ENCODE assay signal across 8 cellular contexts in the genomic region with DNA sequence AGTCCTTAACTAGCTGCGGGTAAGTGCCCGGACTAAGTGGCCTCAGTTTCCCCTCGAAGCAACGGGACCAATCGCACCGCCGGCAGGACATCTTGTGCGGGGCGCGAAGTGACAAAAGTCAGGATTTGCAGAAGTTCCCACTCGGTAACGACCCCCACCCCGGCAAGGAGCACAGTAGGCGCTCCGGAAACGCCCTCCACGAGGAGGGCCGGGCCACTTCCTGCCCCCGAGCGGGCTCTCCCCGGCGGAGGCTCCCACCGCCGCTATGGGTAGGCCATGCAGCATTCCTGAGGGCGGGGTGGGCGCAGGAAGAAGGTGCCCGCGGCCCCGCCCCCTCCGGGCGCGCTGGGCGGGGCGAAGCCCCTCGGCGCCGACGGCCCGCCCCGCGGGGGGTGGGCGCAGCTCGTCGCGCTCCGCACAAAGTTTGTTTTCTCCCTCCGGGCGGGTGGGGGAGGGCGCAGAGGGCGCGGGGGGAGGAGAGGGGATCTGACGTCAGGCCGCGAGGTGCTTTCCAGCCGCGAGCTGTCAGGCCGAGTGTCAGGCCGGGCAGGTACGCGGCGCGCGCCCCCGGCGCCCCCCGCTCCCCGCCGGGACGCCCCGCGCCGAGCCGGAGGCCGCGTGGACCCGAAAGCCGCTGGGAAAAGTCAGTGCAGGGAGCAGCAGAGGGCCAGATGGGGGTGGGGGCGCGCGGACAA. TPM values are rescaled to one million over a fixed set of nuclear protein-coding genes. Genes with fewer than 3 reads are reported as not detected.
DNase-seq lines count a peak whose midpoint lies in the region; ATAC-seq, FAIRE-seq and TF ChIP-seq lines count a peak whose summit lies in the region.

A gene (plus strand): TSS at position 495 of the 695 bp plus-strand sequence. CDS start 5,178 bp downstream, outside the sequence.

- peak within 1 kb of the TSS; percentile 70 to 79 for H3K4me3 ChIP-seq in kidney (ENCODE audit: low read length in 2 of 2)

- no peaks in the 10 kb centered on the region for H3K9me3 ChIP-seq in kidney (ENCODE audit: control insufficient read depth in 1 of 2, low read length in 2 of 2)

- no peak for TF ChIP-seq CTCF in kidney (IDR thresholded peaks at IDR 0.05; ENCODE audit: borderline replicate concordance, extremely low read depth, insufficient read depth)

- H3K9ac ChIP-seq in kidney (ENCODE audit: low read length in 2 of 2): peak within 1 kb of the TSS; percentile 55 to 86

- FAIRE-seq in kidney (lab: Jason Lieb, UNC): no peak

- DNase-seq in NCI-H1417 (lab: John Stamatoyannopoulos, UW) (peak in 2 of 3 experiments; percentile 53 to 55), NCI-H1417 treated with DMSO at 0.1 percent for 48 hours (lab: John Stamatoyannopoulos, UW) (no peak), NCI-H2171 treated with DMSO at 0.1 percent for 48 hours (lab: John Stamatoyannopoulos, UW) (peak; percentile 73), kidney (peak; percentile 96)
- DNase-seq in central memory CD4-positive, alpha-beta T cell: peak; percentile 89
- peak; percentile 78 to 80 for DNase-seq in stimulated activated CD4-positive, alpha-beta T cell treated with anti-CD3 and anti-CD28 coated beads, Interleukin-1b, Interleukin-23, amount 100 ng/mL, for 1 hour (ENCODE audit: low read depth in 2 of 2)

- peak within 1 kb of the TSS; percentile 93 to 98 for H3K27ac ChIP-seq in kidney (ENCODE audit: low read depth in 2 of 2, low read length in 2 of 2)

- no peaks in the 10 kb centered on the region for H3K36me3 ChIP-seq in kidney (ENCODE audit: control insufficient read depth in 1 of 2, insufficient read depth in 2 of 2, low read length in 2 of 2)

- ATAC-seq in HG02763 (IDR thresholded peaks at IDR 0.05; ENCODE audit: unreplicated experiment): peak; percentile 79
- peak; percentile 61 to 69 for ATAC-seq in activated CD4-positive, CD25-positive, alpha-beta regulatory T cell treated with anti-CD3 and anti-CD28 coated beads, Interleukin-2, amount 50 U/mL, for 24 hours

- peaks cover 10 to 15% of the 10 kb centered on the region in 2 donors for H3K4me1 ChIP-seq in kidney (ENCODE audit: control insufficient read depth in 1 of 2, insufficient read depth in 1 of 2, low read depth in 1 of 2, low read length in 2 of 2)

- intact Hi-C loops in kidney (cut with DNase I): no loop called here

RNA-seq across cellular contexts. Expression of the gene that starts here (rescaled TPM):
- total RNA-seq in kidney: 15.3 TPM
- 11.0 TPM for polyA plus RNA-seq in kidney (ENCODE audit: insufficient read depth, low read depth, low replicate concordance)
